In genomic region chr22:40838486-40838885, GRCh38 we compare ENCODE assay signal across 15 cellular contexts. TPM values are rescaled to one million over a fixed set of nuclear protein-coding genes. Genes with fewer than 3 reads are reported as not detected.
A peak's percentile ranks its signal among the peaks of the same experiment; 100 is the strongest.
DNase-seq lines count a peak whose midpoint lies in the region; ATAC-seq and TF ChIP-seq lines count a peak whose summit lies in the region.
"Had no signal": no experiment of that assay in that cellular context is flagged by ENCODE, and none has a peak within 500 bp of the region (broad histone marks: within the 10 kb centered on the region; RNA-seq: fewer than 3 reads in every experiment).

No MANE protein-coding gene starts in this region.

- 72 to 78% methylated on average over 3 of the region's 3 CpGs for WGBS in transverse colon (ENCODE audit: low coverage in 1 of 2), 2 donors

- H3K4me1 ChIP-seq in KMS-11 (ENCODE audit: low read depth, poor library complexity, severe bottlenecking) = peaks cover 21% of the 10 kb centered on the region
- H3K4me1 ChIP-seq in transverse colon = peaks cover 0 to 6% (median 2%) of the 10 kb centered on the region in 4 donors

- no peaks in the 10 kb centered on the region for H3K4me1 Mint-ChIP-seq in activated T-cell treated with anti-CD3 and anti-CD28 coated beads, Interleukin-2, amount 50 U/mL, for 72 hours (ENCODE audit: low read depth)
- H3K4me1 Mint-ChIP-seq in activated T-helper 2 cell treated with anti-CD3 and anti-CD28 coated beads, Interferon-gamma antibody, Interleukin-2, Interleukin-4, amounts not matched to agents 10 μg/mL and 5 μg/mL and 100 μg/mL, durations not matched to agents 14 hours and 24 hours and 36 hours (ENCODE audit: low read depth) = peaks cover 6% of the 10 kb centered on the region
- H3K4me1 Mint-ChIP-seq in stimulated activated naive CD8-positive, alpha-beta T cell treated with anti-CD3 and anti-CD28 coated beads, Interleukin-15, amount 100 ng/mL, for 72 hours = peaks cover 13% of the 10 kb centered on the region
- peaks cover 5% of the 10 kb centered on the region for H3K4me1 Mint-ChIP-seq in stimulated activated memory B cell treated with anti-CD40 and anti-IgM and Interleukin-4, amounts not matched to agents 10 μg/mL and 1 μg/mL and 100 μg/mL, for 72 hours

- TF ChIP-seq EP300 in transverse colon (IDR thresholded peaks at IDR 0.05; ENCODE audit: low read depth) = no peak

- no peak overlapping the region for H2AFZ ChIP-seq in KMS-11 (ENCODE audit: low read depth)

- H3K4me3 ChIP-seq in KMS-11 (IDR thresholded peaks at IDR 0.05; ENCODE audit: insufficient read depth, low read depth, low read length) (no peak overlapping the region), transverse colon (no peak overlapping the region)

- no peaks in the 10 kb centered on the region for H3K27me3 ChIP-seq in KMS-11 (ENCODE audit: insufficient read depth, low read depth)
- no peaks in the 10 kb centered on the region for H3K27me3 ChIP-seq in transverse colon

- no peak overlapping the region for H3K9ac ChIP-seq in KMS-11

- H3K36me3 ChIP-seq in KMS-11 (ENCODE audit: insufficient read depth) (peaks cover 9% of the 10 kb centered on the region; the same call in 1 of the 2 replicates), transverse colon (peaks cover 0 to 77% (median 28%) of the 10 kb centered on the region in 4 donors)

- H3K27ac Mint-ChIP-seq in activated T-cell treated with anti-CD3 and anti-CD28 coated beads, Interleukin-2, amount 50 U/mL, for 72 hours = peak overlapping the region; percentile 2
- peak overlapping the region; percentile 13 for H3K27ac Mint-ChIP-seq in activated T-helper 2 cell treated with anti-CD3 and anti-CD28 coated beads, Interferon-gamma antibody, Interleukin-2, Interleukin-4, amounts not matched to agents 10 μg/mL and 5 μg/mL and 100 μg/mL, durations not matched to agents 14 hours and 24 hours and 36 hours
- peak overlapping the region in 1 of 2 donors; percentile 2 for H3K27ac Mint-ChIP-seq in stimulated activated naive CD8-positive, alpha-beta T cell treated with anti-CD3 and anti-CD28 coated beads, Interleukin-15, amount 100 ng/mL, for 72 hours
- H3K27ac Mint-ChIP-seq in stimulated activated memory B cell treated with anti-CD40 and anti-IgM and Interleukin-4, amounts not matched to agents 10 μg/mL and 1 μg/mL and 100 μg/mL, for 72 hours = no peak overlapping the region

- H3K9me3 ChIP-seq in transverse colon = no peaks in the 10 kb centered on the region

- H3K9me3 Mint-ChIP-seq in activated T-cell treated with anti-CD3 and anti-CD28 coated beads, Interleukin-2, amount 50 U/mL, for 72 hours = no peaks in the 10 kb centered on the region
- no peaks in the 10 kb centered on the region for H3K9me3 Mint-ChIP-seq in activated T-helper 2 cell treated with anti-CD3 and anti-CD28 coated beads, Interferon-gamma antibody, Interleukin-2, Interleukin-4, amounts not matched to agents 10 μg/mL and 5 μg/mL and 100 μg/mL, durations not matched to agents 14 hours and 24 hours and 36 hours
- no peaks in the 10 kb centered on the region for H3K9me3 Mint-ChIP-seq in stimulated activated naive CD8-positive, alpha-beta T cell treated with anti-CD3 and anti-CD28 coated beads, Interleukin-15, amount 100 ng/mL, for 72 hours
- no peaks in the 10 kb centered on the region for H3K9me3 Mint-ChIP-seq in stimulated activated memory B cell treated with anti-CD40 and anti-IgM and Interleukin-4, amounts not matched to agents 10 μg/mL and 1 μg/mL and 100 μg/mL, for 72 hours
- H3K9me3 Mint-ChIP-seq: CD8-positive, alpha-beta memory T cell had no signal

- H3K4me2 ChIP-seq in KMS-11 = no peak overlapping the region; the same call in 1 of the 2 replicates

- H3K36me3 Mint-ChIP-seq in activated T-cell treated with anti-CD3 and anti-CD28 coated beads, Interleukin-2, amount 50 U/mL, for 72 hours (ENCODE audit: insufficient read depth in 2 of 2) = peaks cover 2 to 17% of the 10 kb centered on the region in 2 donors
- peaks cover 75% of the 10 kb centered on the region for H3K36me3 Mint-ChIP-seq in activated T-helper 2 cell treated with anti-CD3 and anti-CD28 coated beads, Interferon-gamma antibody, Interleukin-2, Interleukin-4, amounts not matched to agents 10 μg/mL and 5 μg/mL and 100 μg/mL, durations not matched to agents 14 hours and 24 hours and 36 hours (ENCODE audit: low read depth)
- peaks cover 58% of the 10 kb centered on the region for H3K36me3 Mint-ChIP-seq in stimulated activated memory B cell treated with anti-CD40 and anti-IgM and Interleukin-4, amounts not matched to agents 10 μg/mL and 1 μg/mL and 100 μg/mL, for 72 hours

- in situ Hi-C loops in transverse colon (cut with MboI; ENCODE audit: low pct_ligation_motif_present in 1 of 4, low pct_unique_long_range_greater_than_20kb in 1 of 4, low sequenced_read_pairs in 3 of 4) = no loop called here

- no peak for DNase-seq in activated T-cell treated with anti-CD3 and anti-CD28 coated beads, Interleukin-2, amount 50 U/mL, for 72 hours
- DNase-seq in activated T-cell treated with anti-CD3 and anti-CD28 coated beads for 4 hours = no peak
- no peak for DNase-seq in activated T-helper 2 cell treated with anti-CD3 and anti-CD28 coated beads, Interferon-gamma antibody, Interleukin-2, Interleukin-4, amounts not matched to agents 10 μg/mL and 5 μg/mL and 100 μg/mL, durations not matched to agents 14 hours and 24 hours and 36 hours (ENCODE audit: low spot score)
- DNase-seq in transverse colon = no peak
- DNase-seq in stimulated activated naive CD8-positive, alpha-beta T cell treated with anti-CD3 and anti-CD28 coated beads, Interleukin-15, amount 100 ng/mL, for 72 hours = no peak
- DNase-seq: C1 segment of cervical spinal cord; CD8-positive, alpha-beta memory T cell; KBM-7; NCI-H187 treated with DMSO at 0.1 percent for 48 hours; NCI-H510A; NCI-H774; PC-3 had no signal

- no peak overlapping the region for H3K4me3 Mint-ChIP-seq in activated T-cell treated with anti-CD3 and anti-CD28 coated beads, Interleukin-2, amount 50 U/mL, for 72 hours
- no peak overlapping the region for H3K4me3 Mint-ChIP-seq in activated T-helper 2 cell treated with anti-CD3 and anti-CD28 coated beads, Interferon-gamma antibody, Interleukin-2, Interleukin-4, amounts not matched to agents 10 μg/mL and 5 μg/mL and 100 μg/mL, durations not matched to agents 14 hours and 24 hours and 36 hours (ENCODE audit: low read depth)
- H3K4me3 Mint-ChIP-seq in stimulated activated naive CD8-positive, alpha-beta T cell treated with anti-CD3 and anti-CD28 coated beads, Interleukin-15, amount 100 ng/mL, for 72 hours = no peak overlapping the region
- no peak overlapping the region for H3K4me3 Mint-ChIP-seq in stimulated activated memory B cell treated with anti-CD40 and anti-IgM and Interleukin-4, amounts not matched to agents 10 μg/mL and 1 μg/mL and 100 μg/mL, for 72 hours
- H3K4me3 Mint-ChIP-seq: CD8-positive, alpha-beta memory T cell had no signal

- TF ChIP-seq CTCF in KMS-11 (conservative IDR thresholded peaks at IDR 0.05; ENCODE audit: low read depth, low read length) (no peak), transverse colon (IDR thresholded peaks at IDR 0.05) (no peak)

- H3K27me3 Mint-ChIP-seq in activated T-cell treated with anti-CD3 and anti-CD28 coated beads, Interleukin-2, amount 50 U/mL, for 72 hours (ENCODE audit: low read depth) = no peaks in the 10 kb centered on the region
- H3K27me3 Mint-ChIP-seq in activated T-helper 2 cell treated with anti-CD3 and anti-CD28 coated beads, Interferon-gamma antibody, Interleukin-2, Interleukin-4, amounts not matched to agents 10 μg/mL and 5 μg/mL and 100 μg/mL, durations not matched to agents 14 hours and 24 hours and 36 hours (ENCODE audit: low read depth) = no peaks in the 10 kb centered on the region
- H3K27me3 Mint-ChIP-seq in stimulated activated naive CD8-positive, alpha-beta T cell treated with anti-CD3 and anti-CD28 coated beads, Interleukin-15, amount 100 ng/mL, for 72 hours = no peaks in the 10 kb centered on the region
- no peaks in the 10 kb centered on the region for H3K27me3 Mint-ChIP-seq in stimulated activated memory B cell treated with anti-CD40 and anti-IgM and Interleukin-4, amounts not matched to agents 10 μg/mL and 1 μg/mL and 100 μg/mL, for 72 hours
- H3K27me3 Mint-ChIP-seq: CD8-positive, alpha-beta memory T cell had no signal

- peaks cover 26% of the 10 kb centered on the region; the same call in 1 of the 2 replicates for H3K79me2 ChIP-seq in KMS-11 (ENCODE audit: insufficient read depth, low read depth)

- no peak for TF ChIP-seq POLR2A in transverse colon (IDR thresholded peaks at IDR 0.05)

- ATAC-seq in activated T-cell treated with anti-CD3 and anti-CD28 coated beads, Interleukin-2, amount 50 U/mL, for 72 hours (replicated peaks in 1 of 2) = no peak
- no peak for ATAC-seq in stimulated activated naive CD8-positive, alpha-beta T cell treated with anti-CD3 and anti-CD28 coated beads, Interleukin-15, amount 100 ng/mL, for 72 hours
- ATAC-seq in stimulated activated memory B cell treated with anti-CD40 and anti-IgM and Interleukin-4, amounts not matched to agents 10 μg/mL and 1 μg/mL and 100 μg/mL, for 72 hours = no peak
- ATAC-seq: HepG2, PC-3 had no signal

- intact Hi-C loops in activated T-helper 2 cell treated with anti-CD3 and anti-CD28 coated beads, Interferon-gamma antibody, Interleukin-2, Interleukin-4, amounts not matched to agents 10 μg/mL and 5 μg/mL and 100 μg/mL, durations not matched to agents 14 hours and 24 hours and 36 hours (cut with micrococcal nuclease) = no loop called here
- intact Hi-C loops in transverse colon (cut with DNase I; ENCODE audit: low total_unique reads) = no loop called here

- H3K27ac ChIP-seq in KMS-11 (peak overlapping the region; percentile 19; the same call in 1 of the 2 replicates), transverse colon (no peak overlapping the region)

- H4K20me1 ChIP-seq in KMS-11 (ENCODE audit: insufficient read depth) = no peaks in the 10 kb centered on the region

RNA-seq across cellular contexts. Expression of gene ST13, which starts 18.0 kb away (rescaled TPM):
- total RNA-seq in activated T-cell treated with anti-CD3 and anti-CD28 coated beads, Interleukin-2, amount 50 U/mL, for 72 hours = 100 to 1,000 TPM; 194 to 217 TPM
- total RNA-seq in activated T-helper 2 cell treated with anti-CD3 and anti-CD28 coated beads, Interferon-gamma antibody, Interleukin-2, Interleukin-4, amounts not matched to agents 10 μg/mL and 5 μg/mL and 100 μg/mL, durations not matched to agents 14 hours and 24 hours and 36 hours = 194 and 201 TPM in 2 replicates
- total RNA-seq in transverse colon = 100 to 1,000 TPM in 2 of 4 donors, 10 to 100 TPM in 2; 39.6 to 113 (median 79.7) TPM

RNA-seq across cellular contexts. Expression of gene XPNPEP3, which starts 18.5 kb away (rescaled TPM):
- 10 to 100 TPM; 19.5 to 22.5 TPM for total RNA-seq in activated T-cell treated with anti-CD3 and anti-CD28 coated beads, Interleukin-2, amount 50 U/mL, for 72 hours
- total RNA-seq in activated T-helper 2 cell treated with anti-CD3 and anti-CD28 coated beads, Interferon-gamma antibody, Interleukin-2, Interleukin-4, amounts not matched to agents 10 μg/mL and 5 μg/mL and 100 μg/mL, durations not matched to agents 14 hours and 24 hours and 36 hours = 17.5 and 17.9 TPM in 2 replicates
- 10 to 100 TPM in 1 of 4 donors, 1 to 10 TPM in 3; 5.8 to 14.1 (median 7.8) TPM for total RNA-seq in transverse colon

RNA-seq across cellular contexts. Expression of gene SLC25A17, which starts 19.3 kb away (rescaled TPM):
- total RNA-seq in activated T-cell treated with anti-CD3 and anti-CD28 coated beads, Interleukin-2, amount 50 U/mL, for 72 hours = 10 to 100 TPM; 18.8 to 20.0 TPM
- total RNA-seq in activated T-helper 2 cell treated with anti-CD3 and anti-CD28 coated beads, Interferon-gamma antibody, Interleukin-2, Interleukin-4, amounts not matched to agents 10 μg/mL and 5 μg/mL and 100 μg/mL, durations not matched to agents 14 hours and 24 hours and 36 hours = 27.3 and 33.0 TPM in 2 replicates
- total RNA-seq in transverse colon = 10 to 100 TPM in 3 of 4 donors, 1 to 10 TPM in 1; 8.0 to 20.2 (median 12.5) TPM

RNA-seq across cellular contexts. Expression of gene DNAJB7, which starts 23.4 kb away (rescaled TPM):
- not detected for total RNA-seq in activated T-cell treated with anti-CD3 and anti-CD28 coated beads, Interleukin-2, amount 50 U/mL, for 72 hours
- not detected in 2 replicates for total RNA-seq in activated T-helper 2 cell treated with anti-CD3 and anti-CD28 coated beads, Interferon-gamma antibody, Interleukin-2, Interleukin-4, amounts not matched to agents 10 μg/mL and 5 μg/mL and 100 μg/mL, durations not matched to agents 14 hours and 24 hours and 36 hours
- 10 to 100 TPM in 1 of 4 donors, under 1 TPM in 2, not detected in 1; 0.55 to 24.9 (median 0.64) TPM for total RNA-seq in transverse colon
- total RNA-seq: CD8-positive, alpha-beta memory T cell; HepG2; PC-3 had no signal
